In genomic region chr3:188830955-188831354, GRCh38 we compare ENCODE assay signal across 9 cellular contexts.
DNase-seq lines count a peak whose midpoint lies in the region; ATAC-seq, FAIRE-seq and TF ChIP-seq lines count a peak whose summit lies in the region.
"Had no signal": no experiment of that assay in that cellular context is flagged by ENCODE, and none has a peak within 500 bp of the region (broad histone marks: within the 10 kb centered on the region; RNA-seq: fewer than 3 reads in every experiment).

No MANE protein-coding gene starts in this region.

- H3K9me3 Mint-ChIP-seq in activated CD4-positive, alpha-beta T cell treated with anti-CD3 and anti-CD28 coated beads, Interleukin-2, amount 10 ng/mL, durations not matched to agents 24 days and 14 days = no peaks in the 10 kb centered on the region
- no peaks in the 10 kb centered on the region for H3K9me3 Mint-ChIP-seq in naive thymus-derived CD4-positive, alpha-beta T cell

- H3K4me3 ChIP-seq in Loucy (ENCODE audit: low read length, poor library complexity, severe bottlenecking) = no peak overlapping the region
- no peak overlapping the region for H3K4me3 ChIP-seq in adrenal gland
- H3K4me3 ChIP-seq in naive thymus-derived CD4-positive, alpha-beta T cell (ENCODE audit: low read length) = no peak overlapping the region

- H4K20me1 ChIP-seq in Loucy (ENCODE audit: insufficient read depth, low read length, poor library complexity, severe bottlenecking) = no peaks in the 10 kb centered on the region

- TF ChIP-seq POLR2A in adrenal gland (IDR thresholded peaks at IDR 0.05) = no peak

- peaks cover 4% of the 10 kb centered on the region for H3K4me1 Mint-ChIP-seq in activated CD4-positive, alpha-beta T cell treated with anti-CD3 and anti-CD28 coated beads, Interleukin-2, amount 10 ng/mL, durations not matched to agents 24 days and 14 days
- peaks cover 6 to 24% (median 18%) of the 10 kb centered on the region in 7 donors for H3K4me1 Mint-ChIP-seq in naive thymus-derived CD4-positive, alpha-beta T cell

- POLR2A ChIA-PET in naive thymus-derived CD4-positive, alpha-beta T cell (lab: Charles Lee) = no interaction called here

- peak overlapping the region in 1 of 5 donors; percentile 6 for H3K27ac ChIP-seq in adrenal gland
- H3K27ac ChIP-seq in naive thymus-derived CD4-positive, alpha-beta T cell (ENCODE audit: low read depth, low read length) = no peak overlapping the region

- no peak overlapping the region for H3K4me3 Mint-ChIP-seq in activated CD4-positive, alpha-beta T cell treated with anti-CD3 and anti-CD28 coated beads, Interleukin-2, amount 10 ng/mL, durations not matched to agents 24 days and 14 days
- H3K4me3 Mint-ChIP-seq in naive thymus-derived CD4-positive, alpha-beta T cell = no peak overlapping the region

- H3K36me3 ChIP-seq in Loucy (ENCODE audit: insufficient read depth, low read length) (no peaks in the 10 kb centered on the region), adrenal gland (replicated peaks in 1 of 2) (no peaks in the 10 kb centered on the region)
- no peaks in the 10 kb centered on the region for H3K36me3 ChIP-seq in naive thymus-derived CD4-positive, alpha-beta T cell (ENCODE audit: control insufficient read depth in 2 of 3, insufficient read depth in 3 of 3, low read length in 3 of 3)

- no peaks in the 10 kb centered on the region for H3K79me2 ChIP-seq in Loucy (ENCODE audit: insufficient read depth, low read length)

- no peaks in the 10 kb centered on the region for H3K36me3 Mint-ChIP-seq in activated CD4-positive, alpha-beta T cell treated with anti-CD3 and anti-CD28 coated beads, Interleukin-2, amount 10 ng/mL, durations not matched to agents 24 days and 14 days (ENCODE audit: low read depth)
- H3K36me3 Mint-ChIP-seq in naive thymus-derived CD4-positive, alpha-beta T cell = no peaks in the 10 kb centered on the region

- CTCF ChIA-PET in naive thymus-derived CD4-positive, alpha-beta T cell (lab: Charles Lee) = interaction anchor here (0.7 kb wide), 1 partner anchor 48 kb away, joined by 4 read pairs; no protein-coding TSS in a partner anchor

- TF ChIP-seq CTCF in Loucy (conservative IDR thresholded peaks at IDR 0.05; ENCODE audit: low read length) (peak; percentile 76), adrenal gland (IDR thresholded peaks at IDR 0.05) (peak in 5 of 6 experiments; percentile 4 to 38 (median 23))

- no peaks in the 10 kb centered on the region for H3K9me2 ChIP-seq in Loucy (replicated peaks; ENCODE audit: low read depth, low read length)

- WGBS in adrenal gland, 4 donors = 84 to 96% (median 92%) methylated on average over 2 of the region's 2 CpGs

- intact Hi-C loops in activated CD4-positive, alpha-beta T cell treated with anti-CD3 and anti-CD28 coated beads, Interleukin-2, amount 10 ng/mL, durations not matched to agents 24 days and 14 days (cut with micrococcal nuclease) = loop anchor here (2.0 to 5.0 kb wide), 2 partner anchors 124 to 1089 kb away; no protein-coding TSS in a partner anchor
- intact Hi-C loops in adrenal gland (cut with DNase I) = no loop called here
- intact Hi-C loops in naive thymus-derived CD4-positive, alpha-beta T cell (cut with micrococcal nuclease) = loop anchor here (1.0 to 5.0 kb wide), 4 partner anchors 123 to 1089 kb away; no protein-coding TSS in a partner anchor

- peak; percentile 59 for ATAC-seq in naive thymus-derived CD4-positive, alpha-beta T cell
- no peak for ATAC-seq in HG03439 (IDR thresholded peaks at IDR 0.05; ENCODE audit: unreplicated experiment)

- H3K4me1 ChIP-seq in Loucy (ENCODE audit: insufficient read depth, low read length, poor library complexity, severe bottlenecking) (peaks cover 4% of the 10 kb centered on the region), adrenal gland (replicated peaks in 1 of 2) (peaks cover 10 to 19% of the 10 kb centered on the region in 2 donors)
- peaks cover 0 to 9% of the 10 kb centered on the region in 2 donors for H3K4me1 ChIP-seq in naive thymus-derived CD4-positive, alpha-beta T cell (ENCODE audit: control insufficient read depth in 2 of 2, insufficient read depth in 2 of 2, low read length in 2 of 2)

- DNase-seq in activated CD4-positive, alpha-beta T cell treated with anti-CD3 and anti-CD28 coated beads for 48 hours = peak; percentile 13
- no peak for DNase-seq in activated CD4-positive, alpha-beta T cell treated with anti-CD3 and anti-CD28 coated beads, Interleukin-2, amount 10 ng/mL, durations not matched to agents 24 days and 14 days
- peak in 2 of 7 donors; percentile 30 to 37 for DNase-seq in adrenal gland
- DNase-seq in naive thymus-derived CD4-positive, alpha-beta T cell = no peak
- no peak for DNase-seq in NCI-H146 treated with DMSO at 0.1 percent for 48 hours (lab: John Stamatoyannopoulos, UW; ENCODE audit: unreplicated experiment)
- DNase-seq in frontal cortex (ENCODE audit: low spot score in 2 of 2) = no peak
- DNase-seq: C1 segment of cervical spinal cord had no signal

- no peak overlapping the region for H3K4me2 ChIP-seq in Loucy (ENCODE audit: low read depth, low read length, poor library complexity, severe bottlenecking)

- no peak overlapping the region for H3K27ac Mint-ChIP-seq in activated CD4-positive, alpha-beta T cell treated with anti-CD3 and anti-CD28 coated beads, Interleukin-2, amount 10 ng/mL, durations not matched to agents 24 days and 14 days
- H3K27ac Mint-ChIP-seq in naive thymus-derived CD4-positive, alpha-beta T cell = no peak overlapping the region

- no peaks in the 10 kb centered on the region for H3K27me3 Mint-ChIP-seq in activated CD4-positive, alpha-beta T cell treated with anti-CD3 and anti-CD28 coated beads, Interleukin-2, amount 10 ng/mL, durations not matched to agents 24 days and 14 days
- no peaks in the 10 kb centered on the region for H3K27me3 Mint-ChIP-seq in naive thymus-derived CD4-positive, alpha-beta T cell

- H3F3A ChIP-seq in Loucy (ENCODE audit: low read depth) = no peaks in the 10 kb centered on the region

- H3K9ac ChIP-seq in Loucy (ENCODE audit: low read depth, low read length, poor library complexity, severe bottlenecking) = no peak overlapping the region

- H3K9me3 ChIP-seq in Loucy (ENCODE audit: insufficient read depth, low read depth, low read length) (no peaks in the 10 kb centered on the region), adrenal gland (replicated peaks in 1 of 3) (no peaks in the 10 kb centered on the region)
- H3K9me3 ChIP-seq in naive thymus-derived CD4-positive, alpha-beta T cell (ENCODE audit: control insufficient read depth in 2 of 3, low read length in 3 of 3) = no peaks in the 10 kb centered on the region

- FAIRE-seq in frontal cortex (lab: Jason Lieb, UNC) = no peak

- H3K27me3 ChIP-seq in Loucy (ENCODE audit: insufficient read depth, low read length, poor library complexity, severe bottlenecking) (no peaks in the 10 kb centered on the region), adrenal gland (no peaks in the 10 kb centered on the region)
- no peaks in the 10 kb centered on the region for H3K27me3 ChIP-seq in naive thymus-derived CD4-positive, alpha-beta T cell (ENCODE audit: control insufficient read depth in 2 of 2, insufficient read depth in 2 of 2, low read length in 2 of 2)

- no peak overlapping the region for H2AFZ ChIP-seq in Loucy (ENCODE audit: low read length)

Comparison
In these comparisons a context has a peak if more than half of its experiments do, and no peak if none do; other contexts are left out.
1. intact Hi-C loops: an anchor here in activated CD4-positive, alpha-beta T cell treated with anti-CD3 and anti-CD28 coated beads, Interleukin-2, amount 10 ng/mL, durations not matched to agents 24 days and 14 days (2.0 to 5.0 kb wide) and naive thymus-derived CD4-positive, alpha-beta T cell (1.0 to 5.0 kb wide); none called in adrenal gland.